18 cellular contexts compared by ENCODE assay signal in the genomic region with DNA sequence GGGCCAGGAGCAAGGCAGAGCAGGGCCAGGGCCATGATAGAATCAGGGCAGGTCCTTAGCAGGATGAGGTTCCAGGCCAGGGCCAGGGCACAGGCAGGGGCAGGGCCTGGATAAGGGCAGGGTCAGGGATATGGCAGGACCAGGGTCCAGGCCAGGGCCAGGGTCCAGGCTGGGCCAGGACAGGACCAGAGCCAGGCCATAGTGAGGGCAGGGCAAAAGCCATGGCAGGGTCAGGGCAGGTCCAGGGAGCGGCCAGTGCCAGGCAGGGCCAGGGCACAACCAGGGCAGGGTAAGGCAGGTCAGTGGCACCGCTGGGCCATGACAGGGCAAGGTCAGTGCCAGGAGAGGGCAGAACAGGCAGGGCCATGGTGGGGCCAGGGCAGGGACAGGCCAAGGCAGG.
DNase-seq lines count a peak whose midpoint lies in the region; ATAC-seq, FAIRE-seq and TF ChIP-seq lines count a peak whose summit lies in the region.
"Had no signal": no experiment of that assay in that cellular context is flagged by ENCODE, and none has a peak within 500 bp of the region (broad histone marks: within the 10 kb centered on the region; RNA-seq: fewer than 3 reads in every experiment).

No MANE protein-coding gene starts in this region.

- no peaks in the 10 kb centered on the region for H3K36me3 Mint-ChIP-seq in natural killer cell treated with Interleukin-12 subunit alpha and Interleukin-12 subunit beta and Interleukin-15 and Interleukin-18, amount 100 ng/mL, for 72 hours

- H3K4me3 ChIP-seq in RWPE2 (ENCODE audit: severe bottlenecking) (no peak overlapping the region), kidney (ENCODE audit: low read length in 2 of 2) (no peak overlapping the region)

- H3K9ac ChIP-seq in kidney (ENCODE audit: low read length in 2 of 2) = no peak overlapping the region

- no peak overlapping the region for H3K27ac Mint-ChIP-seq in natural killer cell treated with Interleukin-12 subunit alpha and Interleukin-12 subunit beta and Interleukin-15 and Interleukin-18, amount 100 ng/mL, for 72 hours
- H3K27ac Mint-ChIP-seq: CD4-positive, alpha-beta T cell had no signal

- no peaks in the 10 kb centered on the region for H3K27me3 ChIP-seq in RWPE2 (ENCODE audit: insufficient read depth, poor library complexity, severe bottlenecking)

- H3K27ac ChIP-seq in C4-2B (peak overlapping the region; percentile 57; the same call in 1 of the 2 replicates), RWPE2 (ENCODE audit: poor library complexity, severe bottlenecking) (peak overlapping the region; percentile 20), kidney (ENCODE audit: low read depth in 2 of 2, low read length in 2 of 2) (no peak overlapping the region)

- H3K36me3 ChIP-seq in RWPE2 (ENCODE audit: low read depth) (no peaks in the 10 kb centered on the region), kidney (ENCODE audit: control insufficient read depth in 1 of 2, insufficient read depth in 2 of 2, low read length in 2 of 2) (no peaks in the 10 kb centered on the region)

- TF ChIP-seq CTCF in C4-2B (conservative IDR thresholded peaks at IDR 0.05) (no peak), RWPE2 (IDR thresholded peaks at IDR 0.05; ENCODE audit: poor library complexity, severe bottlenecking) (no peak), kidney (IDR thresholded peaks at IDR 0.05; ENCODE audit: borderline replicate concordance, extremely low read depth, insufficient read depth) (no peak)

- H3K4me1 ChIP-seq in RWPE2 (ENCODE audit: insufficient read depth, poor library complexity, severe bottlenecking) (no peaks in the 10 kb centered on the region), kidney (ENCODE audit: control insufficient read depth in 1 of 2, insufficient read depth in 1 of 2, low read depth in 1 of 2, low read length in 2 of 2) (no peaks in the 10 kb centered on the region)

- H3K4me1 Mint-ChIP-seq in natural killer cell treated with Interleukin-12 subunit alpha and Interleukin-12 subunit beta and Interleukin-15 and Interleukin-18, amount 100 ng/mL, for 72 hours (ENCODE audit: low read depth in 2 of 2) = no peaks in the 10 kb centered on the region

- no peak for ATAC-seq in RWPE2 (ENCODE audit: low read depth)
- peak; percentile 10 to 30 for ATAC-seq in natural killer cell treated with Interleukin-12 subunit alpha and Interleukin-12 subunit beta and Interleukin-15 and Interleukin-18, amount 100 ng/mL, for 72 hours
- ATAC-seq in GM19463 (IDR thresholded peaks at IDR 0.05; ENCODE audit: unreplicated experiment) = no peak

- no peaks in the 10 kb centered on the region for H3K9me3 Mint-ChIP-seq in natural killer cell treated with Interleukin-12 subunit alpha and Interleukin-12 subunit beta and Interleukin-15 and Interleukin-18, amount 100 ng/mL, for 72 hours
- H3K9me3 Mint-ChIP-seq: CD4-positive, alpha-beta T cell had no signal

- no peak for FAIRE-seq in kidney (lab: Jason Lieb, UNC)
- FAIRE-seq: D721Med, G401.6 had no signal

- intact Hi-C loops in kidney (cut with DNase I) = no loop called here

- no peak overlapping the region for H3K4me3 Mint-ChIP-seq in natural killer cell treated with Interleukin-12 subunit alpha and Interleukin-12 subunit beta and Interleukin-15 and Interleukin-18, amount 100 ng/mL, for 72 hours
- H3K4me3 Mint-ChIP-seq: CD4-positive, alpha-beta T cell had no signal

- H3K9me3 ChIP-seq in RWPE2 (ENCODE audit: severe bottlenecking) (no peaks in the 10 kb centered on the region), kidney (ENCODE audit: control insufficient read depth in 1 of 2, low read length in 2 of 2) (no peaks in the 10 kb centered on the region)

- DNase-seq in RWPE2 (ENCODE audit: low spot score) (no peak), kidney (peak; percentile 66), cerebellar cortex (ENCODE audit: low spot score) (no peak), NCI-H774 (lab: John Stamatoyannopoulos, UW) (no peak)
- DNase-seq in natural killer cell treated with Interleukin-12 subunit alpha and Interleukin-12 subunit beta and Interleukin-15 and Interleukin-18, amount 100 ng/mL, for 72 hours (ENCODE audit: low spot score) = no peak
- DNase-seq in stimulated activated CD4-positive, alpha-beta T cell treated with anti-CD3 and anti-CD28 coated beads, Interleukin-2, amount 100 ng/mL, for 48 hours = no peak
- DNase-seq: ACHN; CD4-positive, alpha-beta T cell; DMS79 treated with DMSO at 0.1 percent for 48 hours; MM.1S; NCI-H1105; NCI-H1694 treated with DMSO at 0.1 percent for 48 hours; NCI-H446; PC-3 had no signal

- H3K27me3 Mint-ChIP-seq in natural killer cell treated with Interleukin-12 subunit alpha and Interleukin-12 subunit beta and Interleukin-15 and Interleukin-18, amount 100 ng/mL, for 72 hours = no peaks in the 10 kb centered on the region
- H3K27me3 Mint-ChIP-seq: CD4-positive, alpha-beta T cell had no signal

Comparison
In these comparisons a context has a peak if more than half of its experiments do, and no peak if none do; other contexts are left out.
1. H3K27ac ChIP-seq: peak in C4-2B (single experiment) and RWPE2 (single experiment); none in kidney (0 of 2).
2. ATAC-seq: peak in natural killer cell treated with Interleukin-12 subunit alpha and Interleukin-12 subunit beta and Interleukin-15 and Interleukin-18, amount 100 ng/mL, for 72 hours (2 of 2); none in RWPE2 (single experiment) and GM19463 (single experiment).